Comparison of ENCODE assay signal across 12 cellular contexts in the genomic region with DNA sequence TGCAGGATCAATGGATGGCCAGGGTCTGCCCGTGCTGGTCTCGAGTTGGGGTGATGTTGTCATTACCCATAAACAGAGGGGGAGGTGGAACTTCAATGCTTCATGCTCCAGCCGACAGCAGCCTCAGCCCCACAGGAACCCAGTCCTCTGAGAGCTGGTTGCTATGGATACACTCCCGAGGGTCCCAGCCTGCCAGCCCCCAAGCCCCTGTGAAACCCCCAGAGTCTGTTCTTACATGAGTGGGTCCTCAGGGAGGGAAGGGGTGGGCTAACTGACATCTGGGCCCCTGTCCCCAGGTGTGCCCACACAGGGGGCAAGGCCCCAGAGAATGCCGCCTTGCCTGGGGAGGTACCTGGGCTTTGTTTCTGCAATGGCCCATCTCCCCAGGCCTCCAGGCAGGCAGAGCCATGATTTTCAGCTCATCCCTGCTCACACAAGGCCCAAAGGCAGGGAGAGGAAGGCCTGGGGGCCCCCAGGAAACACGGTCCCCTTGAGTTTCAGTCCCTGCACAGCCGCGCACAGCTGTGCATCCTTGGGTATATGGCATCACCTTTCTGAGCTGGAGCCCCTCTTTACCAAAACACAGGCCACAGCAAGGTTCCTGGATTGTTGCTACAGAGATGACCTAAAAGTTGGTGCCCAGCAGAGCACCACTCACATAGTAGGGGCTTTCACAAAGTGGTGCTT.
"Had no signal": no experiment of that assay in that cellular context is flagged by ENCODE, and none has a peak within 500 bp of the region (broad histone marks: within the 10 kb centered on the region; RNA-seq: fewer than 3 reads in every experiment).

No MANE protein-coding gene starts in this region.

- H3K4me1 ChIP-seq: adrenal gland had no signal

- H3K4me1 Mint-ChIP-seq: activated CD4-positive, alpha-beta T cell treated with anti-CD3 and anti-CD28 coated beads for 36 hours; central memory CD8-positive, alpha-beta T cell; stimulated activated naive CD8-positive, alpha-beta T cell treated with anti-CD3 and anti-CD28 coated beads, Interleukin-15, amount 100 ng/mL, for 72 hours; T-cell had no signal

- H3K4me3 Mint-ChIP-seq: activated CD4-positive, alpha-beta T cell treated with anti-CD3 and anti-CD28 coated beads for 36 hours; activated naive CD4-positive, alpha-beta T cell treated with anti-CD3 and anti-CD28 coated beads for 36 hours; central memory CD8-positive, alpha-beta T cell; stimulated activated naive CD8-positive, alpha-beta T cell treated with anti-CD3 and anti-CD28 coated beads, Interleukin-15, amount 100 ng/mL, for 72 hours; T-cell had no signal

- H3K9me3 Mint-ChIP-seq: activated naive CD4-positive, alpha-beta T cell treated with anti-CD3 and anti-CD28 coated beads for 36 hours; central memory CD8-positive, alpha-beta T cell; stimulated activated naive CD8-positive, alpha-beta T cell treated with anti-CD3 and anti-CD28 coated beads, Interleukin-15, amount 100 ng/mL, for 72 hours; T-cell had no signal

- H3K27ac Mint-ChIP-seq: activated CD4-positive, alpha-beta T cell treated with anti-CD3 and anti-CD28 coated beads for 36 hours; activated naive CD4-positive, alpha-beta T cell treated with anti-CD3 and anti-CD28 coated beads for 36 hours; T-cell had no signal

- H3K9me3 ChIP-seq: adrenal gland, testis had no signal

- H3K27me3 ChIP-seq: adrenal gland, testis had no signal

- H3K4me3 ChIP-seq: adrenal gland, testis had no signal

- H3K27ac ChIP-seq: adrenal gland, testis, VCaP had no signal

- DNase-seq: activated CD4-positive, alpha-beta T cell treated with anti-CD3 and anti-CD28 coated beads for 36 hours; activated CD8-positive, alpha-beta memory T cell treated with anti-CD3 and anti-CD28 coated beads for 24 hours; activated naive CD4-positive, alpha-beta T cell treated with anti-CD3 and anti-CD28 coated beads for 36 hours; foreskin melanocyte; stimulated activated CD4-positive, alpha-beta T cell treated with anti-CD3 and anti-CD28 coated beads, Interleukin-4, amount 100 ng/mL, for 4 hours; stimulated activated naive CD8-positive, alpha-beta T cell treated with anti-CD3 and anti-CD28 coated beads, Interleukin-15, amount 100 ng/mL, for 72 hours; T-cell; T1000; testis had no signal

- ATAC-seq: activated CD4-positive, alpha-beta T cell treated with anti-CD3 and anti-CD28 coated beads for 36 hours; T-cell had no signal

- H3K36me3 Mint-ChIP-seq: T-cell had no signal

- H3K27me3 Mint-ChIP-seq: activated CD4-positive, alpha-beta T cell treated with anti-CD3 and anti-CD28 coated beads for 36 hours; central memory CD8-positive, alpha-beta T cell; stimulated activated naive CD8-positive, alpha-beta T cell treated with anti-CD3 and anti-CD28 coated beads, Interleukin-15, amount 100 ng/mL, for 72 hours; T-cell had no signal

- H3K36me3 ChIP-seq: adrenal gland had no signal
